ENCODE assay signal across 1 cellular context in the genomic region with DNA sequence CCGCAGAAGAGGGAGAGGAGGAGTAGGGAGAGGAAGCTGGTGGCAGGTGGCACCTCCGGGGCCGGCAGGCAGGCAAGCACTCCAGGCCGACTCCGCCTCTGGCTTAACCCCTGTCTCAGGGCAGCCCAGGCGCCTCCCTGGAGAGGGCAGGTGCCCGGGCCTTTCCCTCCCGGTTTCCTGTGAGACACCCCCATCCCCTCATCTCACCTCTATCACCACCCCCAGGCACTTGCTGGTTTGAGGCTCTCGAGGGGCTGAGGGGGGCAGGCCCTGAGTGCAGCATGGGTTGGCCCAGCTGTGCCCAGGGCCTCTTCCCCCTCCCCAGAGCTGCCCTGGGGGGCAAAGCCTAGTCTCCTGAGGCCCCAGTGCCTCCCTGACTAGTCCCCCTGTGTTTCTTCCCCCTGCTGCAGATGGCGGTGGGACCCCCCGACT.
TF ChIP-seq lines count a peak whose summit lies in the region.

No MANE protein-coding gene starts in this region.

TF ChIP-seq in HEK293, 187 proteins besides CTCF, POLR2A, EP300 and RAD21 (continued from another document):
- TF ChIP-seq SP2 (tag by site-specific recombination; IDR thresholded peaks at IDR 0.05) (peak; percentile 17; the same call in 1 of the 2 replicates), MZF1 (tag by site-specific recombination; IDR thresholded peaks at IDR 0.05; ENCODE audit: borderline replicate concordance) (no peak), ZNF133 (tag by site-specific recombination; IDR thresholded peaks at IDR 0.05) (no peak), ZBTB20 (tag by site-specific recombination; IDR thresholded peaks at IDR 0.05) (peak; percentile 56; the same call in 1 of the 2 replicates), ZNF366 (tag by site-specific recombination; conservative IDR thresholded peaks at IDR 0.05) (0 out of 2 replicates have a peak, but pooled peaks have one; percentile 13), ZSCAN23 (tag by site-specific recombination; IDR thresholded peaks at IDR 0.05) (no peak), ZNF843 (tag by site-specific recombination; IDR thresholded peaks at IDR 0.05) (no peak), ZNF341 (tag by site-specific recombination; IDR thresholded peaks at IDR 0.05; ENCODE audit: low read depth) (peak; percentile 75), ZNF585B (tag by site-specific recombination; IDR thresholded peaks at IDR 0.05) (no peak), ZNF202 (tag by site-specific recombination; IDR thresholded peaks at IDR 0.05; ENCODE audit: borderline replicate concordance) (no peak), OSR2 (tag by site-specific recombination; IDR thresholded peaks at IDR 0.05) (no peak), GLIS1 (tag by site-specific recombination; IDR thresholded peaks at IDR 0.05) (peak; percentile 87), GLIS2 (tag by site-specific recombination; IDR thresholded peaks at IDR 0.05) (peak; percentile 73), SCRT2 (tag by site-specific recombination; IDR thresholded peaks at IDR 0.05) (no peak), YY2 (tag by site-specific recombination; IDR thresholded peaks at IDR 0.05) (no peak), ZNF174 (tag by site-specific recombination; IDR thresholded peaks at IDR 0.05) (no peak), ZNF23 (tag by site-specific recombination; IDR thresholded peaks at IDR 0.05; ENCODE audit: borderline replicate concordance) (no peak), ZNF621 (tag by site-specific recombination; IDR thresholded peaks at IDR 0.05) (no peak), ZNF248 (tag by site-specific recombination; IDR thresholded peaks at IDR 0.05) (no peak)
- TF ChIP-seq, protein P1, sequence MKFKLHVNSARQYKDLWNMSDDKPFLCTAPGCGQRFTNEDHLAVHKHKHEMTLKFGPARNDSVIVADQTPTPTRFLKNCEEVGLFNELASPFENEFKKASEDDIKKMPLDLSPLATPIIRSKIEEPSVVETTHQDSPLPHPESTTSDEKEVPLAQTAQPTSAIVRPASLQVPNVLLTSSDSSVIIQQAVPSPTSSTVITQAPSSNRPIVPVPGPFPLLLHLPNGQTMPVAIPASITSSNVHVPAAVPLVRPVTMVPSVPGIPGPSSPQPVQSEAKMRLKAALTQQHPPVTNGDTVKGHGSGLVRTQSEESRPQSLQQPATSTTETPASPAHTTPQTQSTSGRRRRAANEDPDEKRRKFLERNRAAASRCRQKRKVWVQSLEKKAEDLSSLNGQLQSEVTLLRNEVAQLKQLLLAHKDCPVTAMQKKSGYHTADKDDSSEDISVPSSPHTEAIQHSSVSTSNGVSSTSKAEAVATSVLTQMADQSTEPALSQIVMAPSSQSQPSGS (tag by site-specific recombination; IDR thresholded peaks at IDR 0.05; ENCODE audit: low read depth) = no peak
- TF ChIP-seq, protein P2, sequence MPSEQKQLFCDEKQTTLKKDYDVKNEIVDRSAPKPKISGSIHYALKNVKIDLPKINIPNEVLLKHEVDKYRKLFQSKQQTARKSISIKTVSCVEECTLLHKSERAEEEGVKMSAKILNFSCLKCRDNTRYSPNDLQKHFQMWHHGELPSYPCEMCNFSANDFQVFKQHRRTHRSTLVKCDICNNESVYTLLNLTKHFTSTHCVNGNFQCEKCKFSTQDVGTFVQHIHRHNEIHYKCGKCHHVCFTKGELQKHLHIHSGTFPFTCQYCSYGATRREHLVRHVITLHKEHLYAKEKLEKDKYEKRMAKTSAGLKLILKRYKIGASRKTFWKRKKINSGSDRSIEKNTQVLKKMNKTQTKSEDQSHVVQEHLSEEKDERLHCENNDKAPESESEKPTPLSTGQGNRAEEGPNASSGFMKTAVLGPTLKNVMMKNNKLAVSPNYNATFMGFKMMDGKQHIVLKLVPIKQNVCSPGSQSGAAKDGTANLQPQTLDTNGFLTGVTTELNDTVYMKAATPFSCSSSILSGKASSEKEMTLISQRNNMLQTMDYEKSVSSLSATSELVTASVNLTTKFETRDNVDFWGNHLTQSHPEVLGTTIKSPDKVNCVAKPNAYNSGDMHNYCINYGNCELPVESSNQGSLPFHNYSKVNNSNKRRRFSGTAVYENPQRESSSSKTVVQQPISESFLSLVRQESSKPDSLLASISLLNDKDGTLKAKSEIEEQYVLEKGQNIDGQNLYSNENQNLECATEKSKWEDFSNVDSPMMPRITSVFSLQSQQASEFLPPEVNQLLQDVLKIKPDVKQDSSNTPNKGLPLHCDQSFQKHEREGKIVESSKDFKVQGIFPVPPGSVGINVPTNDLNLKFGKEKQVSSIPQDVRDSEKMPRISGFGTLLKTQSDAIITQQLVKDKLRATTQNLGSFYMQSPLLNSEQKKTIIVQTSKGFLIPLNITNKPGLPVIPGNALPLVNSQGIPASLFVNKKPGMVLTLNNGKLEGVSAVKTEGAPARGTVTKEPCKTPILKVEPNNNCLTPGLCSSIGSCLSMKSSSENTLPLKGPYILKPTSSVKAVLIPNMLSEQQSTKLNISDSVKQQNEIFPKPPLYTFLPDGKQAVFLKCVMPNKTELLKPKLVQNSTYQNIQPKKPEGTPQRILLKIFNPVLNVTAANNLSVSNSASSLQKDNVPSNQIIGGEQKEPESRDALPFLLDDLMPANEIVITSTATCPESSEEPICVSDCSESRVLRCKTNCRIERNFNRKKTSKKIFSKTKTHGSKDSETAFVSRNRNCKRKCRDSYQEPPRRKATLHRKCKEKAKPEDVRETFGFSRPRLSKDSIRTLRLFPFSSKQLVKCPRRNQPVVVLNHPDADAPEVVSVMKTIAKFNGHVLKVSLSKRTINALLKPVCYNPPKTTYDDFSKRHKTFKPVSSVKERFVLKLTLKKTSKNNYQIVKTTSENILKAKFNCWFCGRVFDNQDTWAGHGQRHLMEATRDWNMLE (tag by site-specific recombination; conservative IDR thresholded peaks at IDR 0.05; ENCODE audit: low read depth) = no peak
- TF ChIP-seq, protein P3, sequence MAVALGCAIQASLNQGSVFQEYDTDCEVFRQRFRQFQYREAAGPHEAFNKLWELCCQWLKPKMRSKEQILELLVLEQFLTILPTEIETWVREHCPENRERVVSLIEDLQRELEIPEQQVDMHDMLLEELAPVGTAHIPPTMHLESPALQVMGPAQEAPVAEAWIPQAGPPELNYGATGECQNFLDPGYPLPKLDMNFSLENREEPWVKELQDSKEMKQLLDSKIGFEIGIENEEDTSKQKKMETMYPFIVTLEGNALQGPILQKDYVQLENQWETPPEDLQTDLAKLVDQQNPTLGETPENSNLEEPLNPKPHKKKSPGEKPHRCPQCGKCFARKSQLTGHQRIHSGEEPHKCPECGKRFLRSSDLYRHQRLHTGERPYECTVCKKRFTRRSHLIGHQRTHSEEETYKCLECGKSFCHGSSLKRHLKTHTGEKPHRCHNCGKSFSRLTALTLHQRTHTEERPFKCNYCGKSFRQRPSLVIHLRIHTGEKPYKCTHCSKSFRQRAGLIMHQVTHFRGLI (tag by site-specific recombination; IDR thresholded peaks at IDR 0.05) = no peak
- TF ChIP-seq, protein P4, sequence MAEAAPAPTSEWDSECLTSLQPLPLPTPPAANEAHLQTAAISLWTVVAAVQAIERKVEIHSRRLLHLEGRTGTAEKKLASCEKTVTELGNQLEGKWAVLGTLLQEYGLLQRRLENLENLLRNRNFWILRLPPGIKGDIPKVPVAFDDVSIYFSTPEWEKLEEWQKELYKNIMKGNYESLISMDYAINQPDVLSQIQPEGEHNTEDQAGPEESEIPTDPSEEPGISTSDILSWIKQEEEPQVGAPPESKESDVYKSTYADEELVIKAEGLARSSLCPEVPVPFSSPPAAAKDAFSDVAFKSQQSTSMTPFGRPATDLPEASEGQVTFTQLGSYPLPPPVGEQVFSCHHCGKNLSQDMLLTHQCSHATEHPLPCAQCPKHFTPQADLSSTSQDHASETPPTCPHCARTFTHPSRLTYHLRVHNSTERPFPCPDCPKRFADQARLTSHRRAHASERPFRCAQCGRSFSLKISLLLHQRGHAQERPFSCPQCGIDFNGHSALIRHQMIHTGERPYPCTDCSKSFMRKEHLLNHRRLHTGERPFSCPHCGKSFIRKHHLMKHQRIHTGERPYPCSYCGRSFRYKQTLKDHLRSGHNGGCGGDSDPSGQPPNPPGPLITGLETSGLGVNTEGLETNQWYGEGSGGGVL (tag by site-specific recombination; IDR thresholded peaks at IDR 0.05) = peak; percentile 18; the same call in 1 of the 2 replicates
TF ChIP-seq in HEK293: peak in this region for 8.
